24 cellular contexts compared by ENCODE assay signal in the genomic region with DNA sequence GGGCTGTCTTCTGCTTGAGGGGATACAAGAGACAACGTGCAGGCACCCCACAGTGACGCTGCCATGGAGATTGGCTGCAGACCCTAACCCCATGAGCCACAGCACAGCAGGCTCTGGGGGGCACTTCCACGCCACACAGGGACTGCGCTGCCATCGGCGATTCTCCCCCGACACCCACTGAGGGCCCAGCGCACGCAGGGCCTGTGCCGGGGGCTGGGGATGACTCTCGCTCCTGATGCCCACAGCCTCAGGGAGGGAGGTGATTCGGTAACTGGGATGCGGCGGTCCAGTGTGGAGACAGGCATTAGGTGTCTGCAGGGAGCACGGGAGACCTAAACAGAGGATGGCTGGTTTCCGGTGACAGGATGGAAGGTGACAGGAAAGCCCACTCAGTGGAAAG. TPM values are rescaled to one million over a fixed set of nuclear protein-coding genes. Genes with fewer than 3 reads are reported as not detected.
DNase-seq lines count a peak whose midpoint lies in the region; ATAC-seq, FAIRE-seq and TF ChIP-seq lines count a peak whose summit lies in the region.
"Had no signal": no experiment of that assay in that cellular context is flagged by ENCODE, and none has a peak within 500 bp of the region (broad histone marks: within the 10 kb centered on the region; RNA-seq: fewer than 3 reads in every experiment).

No MANE protein-coding gene starts in this region.

- no peaks in the 10 kb centered on the region for H3K27me3 ChIP-seq in H7 (ENCODE audit: control insufficient read depth, insufficient read depth, low read length)
- H3K27me3 ChIP-seq in esophagus muscularis mucosa: no peaks in the 10 kb centered on the region
- H3K27me3 ChIP-seq: BLaER1 treated with 17β-estradiol and CSF1 and Interleukin-3, amounts not matched to agents 10 nM and 100 nM had no signal

- no peaks in the 10 kb centered on the region for H3K36me3 Mint-ChIP-seq in WTC11
- H3K36me3 Mint-ChIP-seq in T-helper 17 cell (ENCODE audit: low read depth): peaks cover 3% of the 10 kb centered on the region
- H3K36me3 Mint-ChIP-seq: CD8-positive, alpha-beta T cell had no signal

- H3K27me3 Mint-ChIP-seq in WTC11 (ENCODE audit: low read depth): no peaks in the 10 kb centered on the region
- peaks cover 37% of the 10 kb centered on the region for H3K27me3 Mint-ChIP-seq in T-helper 17 cell
- H3K27me3 Mint-ChIP-seq: CD4-positive, alpha-beta T cell had no signal

- 91% methylated on average over 13 of the region's 16 CpGs for WGBS in esophagus muscularis mucosa

- H3K27ac ChIP-seq in esophagus muscularis mucosa (replicated peaks in 1 of 4): no peak overlapping the region
- H3K27ac ChIP-seq: 22Rv1; A549; BLaER1 treated with 17β-estradiol and CSF1 and Interleukin-3, amounts not matched to agents 10 nM and 100 nM; C4-2B had no signal

- H3K36me3 ChIP-seq in H7 (replicated peaks; ENCODE audit: control insufficient read depth, insufficient read depth, low read length) (no peaks in the 10 kb centered on the region), esophagus muscularis mucosa (peaks cover 0 to 4% (median 0%) of the 10 kb centered on the region in 4 donors)
- H3K36me3 ChIP-seq: BLaER1 treated with 17β-estradiol and CSF1 and Interleukin-3, amounts not matched to agents 10 nM and 100 nM had no signal

- intact Hi-C loops in esophagus muscularis mucosa (cut with DNase I): no loop called here

- DNase-seq in H7: peak; percentile 30
- no peak for DNase-seq in WTC11 (ENCODE audit: low spot score)
- DNase-seq in esophagus muscularis mucosa (ENCODE audit: extremely low spot score): peak; percentile 77
- DNase-seq in retina: peak; percentile 67
- DNase-seq in T-helper 17 cell: no peak
- no peak for DNase-seq in D721Med (ENCODE audit: insufficient read length, low spot score)
- DNase-seq in NCI-H524 treated with DMSO at 0.1 percent for 48 hours (lab: John Stamatoyannopoulos, UW): no peak
- DNase-seq in GM19238 (ENCODE audit: insufficient read length, low spot score): no peak
- DNase-seq: AML-193; Caco-2; Calu3; CD4-positive, alpha-beta T cell; CD8-positive, alpha-beta T cell; DMS 273 treated with DMSO at 0.1 percent for 48 hours; DMS153; DMS79 treated with DMSO at 0.1 percent for 48 hours; GF-D8 had no signal

- H3K4me1 Mint-ChIP-seq in WTC11 (no peaks in the 10 kb centered on the region), T-helper 17 cell (no peaks in the 10 kb centered on the region)
- H3K4me1 Mint-ChIP-seq: B cell had no signal

- no peak for TF ChIP-seq POLR2A in esophagus muscularis mucosa (IDR thresholded peaks at IDR 0.05; ENCODE audit: low read depth)

- H3K4me3 Mint-ChIP-seq in WTC11: no peak overlapping the region
- H3K4me3 Mint-ChIP-seq in T-helper 17 cell: no peak overlapping the region
- H3K4me3 Mint-ChIP-seq: B cell; CD4-positive, alpha-beta T cell; CD8-positive, alpha-beta T cell had no signal

- H3K9me3 Mint-ChIP-seq in WTC11: no peaks in the 10 kb centered on the region; the same call in 1 of the 2 replicates
- H3K9me3 Mint-ChIP-seq: CD4-positive, alpha-beta T cell; CD8-positive, alpha-beta T cell had no signal

- ATAC-seq in WTC11: no peak
- ATAC-seq in T-helper 17 cell: no peak
- ATAC-seq: A549; CD8-positive, alpha-beta T cell had no signal

- CTCF ChIA-PET in WTC11 (lab: Charles Lee): interaction anchor here (1.1 to 1.4 kb wide), 2 partner anchors 109 to 258 kb away, joined by 3 to 4 read pairs; no protein-coding TSS in a partner anchor

- POLR2A ChIA-PET in WTC11 (lab: Charles Lee): no interaction called here

- H3K4me1 ChIP-seq in esophagus muscularis mucosa: no peaks in the 10 kb centered on the region
- H3K4me1 ChIP-seq: A549, Caco-2 had no signal

- no peak for TF ChIP-seq EP300 in esophagus muscularis mucosa (IDR thresholded peaks at IDR 0.05)

- H3K4me3 ChIP-seq in H7 (ENCODE audit: insufficient read depth, low read depth, low read length): no peak overlapping the region
- no peak overlapping the region for H3K4me3 ChIP-seq in esophagus muscularis mucosa
- H3K4me3 ChIP-seq: A549; BLaER1 treated with 17β-estradiol and CSF1 and Interleukin-3, amounts not matched to agents 10 nM and 100 nM had no signal

- no peaks in the 10 kb centered on the region for H3K9me3 ChIP-seq in esophagus muscularis mucosa
- H3K9me3 ChIP-seq in T-helper 17 cell (ENCODE audit: control insufficient read depth, low read length, poor library complexity, severe bottlenecking): no peaks in the 10 kb centered on the region
- H3K9me3 ChIP-seq: A549; BLaER1 treated with 17β-estradiol and CSF1 and Interleukin-3, amounts not matched to agents 10 nM and 100 nM; Caco-2 had no signal

- no peak for FAIRE-seq in D721Med (lab: Jason Lieb, UNC)
- FAIRE-seq: A549, G401.6, GM12891 had no signal

- H3K27ac Mint-ChIP-seq in WTC11 (no peak overlapping the region), T-helper 17 cell (no peak overlapping the region)
- H3K27ac Mint-ChIP-seq: B cell; CD4-positive, alpha-beta T cell; CD8-positive, alpha-beta T cell had no signal

- no peak for TF ChIP-seq CTCF in WTC11 (IDR thresholded peaks at IDR 0.05)
- no peak for TF ChIP-seq CTCF in esophagus muscularis mucosa (IDR thresholded peaks at IDR 0.05)
- no peak for TF ChIP-seq CTCF in D721Med (IDR thresholded peaks at IDR 0.05; ENCODE audit: insufficient read depth, missing control alignments)

TF ChIP-seq in WTC11, 78 proteins besides CTCF, POLR2A, EP300 and RAD21:
- no peak for TF ChIP-seq ESRRA (CRISPR knock-in tag; IDR thresholded peaks at IDR 0.05; ENCODE audit: borderline replicate concordance)
- no peak for TF ChIP-seq ZNF138 (CRISPR knock-in tag; conservative IDR thresholded peaks at IDR 0.05)
- 0 out of 2 replicates have a peak, but pooled peaks have one; percentile 49 for TF ChIP-seq ZNF317 (CRISPR knock-in tag; IDR thresholded peaks at IDR 0.05; ENCODE audit: borderline replicate concordance, low read depth)

RNA-seq across cellular contexts. Expression of a gene that starts 37.8 kb away (rescaled TPM):
- 0.31 and 0.63 TPM in 2 replicates for total RNA-seq in H7 (2014; rRNA removed; shearing (Covaris generic))
- total RNA-seq in WTC11 (2021) (0.25 to 0.94 TPM (median 0.41 TPM) in 3 replicates), esophagus muscularis mucosa (1 to 10 TPM; 1.2 to 4.0 (median 3.0) TPM), T-helper 17 cell (under 1 TPM in 1 of 2 donors, not detected in 1; 0.16 TPM)
- total RNA-seq: Caco-2 had no signal

Comparison
In these comparisons a context has a peak if more than half of its experiments do, and no peak if none do; other contexts are left out.
1. DNase-seq: peak in H7 (single experiment), esophagus muscularis mucosa (single experiment) and retina (single experiment); none in WTC11 (single experiment), T-helper 17 cell (0 of 3), D721Med (single experiment), NCI-H524 treated with DMSO at 0.1 percent for 48 hours (single experiment) and GM19238 (single experiment).